Comparison of ENCODE assay signal across 1 cellular context in genomic region chr19:19732579-19733501, GRCh38.
A peak's percentile ranks its signal among the peaks of the same experiment; 100 is the strongest.
TF ChIP-seq lines count a peak whose summit lies in the region.

TSS of gene ZNF14 (minus strand) at chr19:19733112. CDS start at chr19:19732958, 154 bp downstream.

TF ChIP-seq in HepG2, 621 proteins besides CTCF, POLR2A, EP300 and RAD21 (continued from another document and continues in another):
- TF ChIP-seq PRDM4 (CRISPR knock-in tag; IDR thresholded peaks at IDR 0.05; ENCODE audit: borderline replicate concordance): no peak
- 0 out of 2 replicates have a peak, but pooled peaks have one; percentile 60 for TF ChIP-seq TARDBP (CRISPR knock-in tag; IDR thresholded peaks at IDR 0.05)
- TF ChIP-seq SCMH1 (CRISPR knock-in tag; IDR thresholded peaks at IDR 0.05; ENCODE audit: borderline replicate concordance): no peak
- TF ChIP-seq FOXA3 (CRISPR knock-in tag; IDR thresholded peaks at IDR 0.05): no peak
- 0 out of 2 replicates have a peak, but pooled peaks have one; percentile 30 for TF ChIP-seq ZNF280D (CRISPR knock-in tag; IDR thresholded peaks at IDR 0.05)
- no peak for TF ChIP-seq NFE2L1 (CRISPR knock-in tag; IDR thresholded peaks at IDR 0.05; ENCODE audit: borderline replicate concordance)
- TF ChIP-seq SOX13 (IDR thresholded peaks at IDR 0.05): no peak
- TF ChIP-seq SOX13 (CRISPR knock-in tag; conservative IDR thresholded peaks at IDR 0.05 in 1 of 2, IDR thresholded peaks at IDR 0.05 in 1 of 2): 0 out of 4 replicates have a peak, but pooled peaks of 1 of the 2 experiments have one; percentile 14
- TF ChIP-seq PITX1 (CRISPR knock-in tag; IDR thresholded peaks at IDR 0.05): no peak
- TF ChIP-seq KLF9 (CRISPR knock-in tag; IDR thresholded peaks at IDR 0.05; ENCODE audit: low read depth): peak; percentile 69; the same call in 1 of the 2 replicates
- TF ChIP-seq BRF2 (CRISPR knock-in tag; IDR thresholded peaks at IDR 0.05): no peak
- TF ChIP-seq ZNF136 (CRISPR knock-in tag; IDR thresholded peaks at IDR 0.05; ENCODE audit: low read depth): no peak
- TF ChIP-seq ZFY (CRISPR knock-in tag; IDR thresholded peaks at IDR 0.05): peak; percentile 93
- no peak for TF ChIP-seq HOXA9 (CRISPR knock-in tag; IDR thresholded peaks at IDR 0.05; ENCODE audit: borderline replicate concordance)
- 0 out of 2 replicates have a peak, but pooled peaks have one; percentile 51 for TF ChIP-seq REL (CRISPR knock-in tag; conservative IDR thresholded peaks at IDR 0.05)
- no peak for TF ChIP-seq POLR2AphosphoS2 (IDR thresholded peaks at IDR 0.05; ENCODE audit: low read depth, low read length)
- peak; percentile 32; the same call in 1 of the 2 replicates for TF ChIP-seq ZNF556 (CRISPR knock-in tag; IDR thresholded peaks at IDR 0.05; ENCODE audit: borderline replicate concordance)
- TF ChIP-seq MXI1 (IDR thresholded peaks at IDR 0.05; ENCODE audit: borderline replicate concordance, low read depth, low read length): peak; percentile 22; the same call in 1 of the 3 replicates
- no peak for TF ChIP-seq ZBTB26 (CRISPR knock-in tag; IDR thresholded peaks at IDR 0.05; ENCODE audit: borderline replicate concordance)
- TF ChIP-seq ZNF24 (IDR thresholded peaks at IDR 0.05): no peak
- no peak for TF ChIP-seq FOXP4 (CRISPR knock-in tag; IDR thresholded peaks at IDR 0.05)
- no peak for TF ChIP-seq ZNF558 (CRISPR knock-in tag; IDR thresholded peaks at IDR 0.05; ENCODE audit: borderline replicate concordance)
- TF ChIP-seq PAWR (CRISPR knock-in tag; IDR thresholded peaks at IDR 0.05; ENCODE audit: borderline replicate concordance): no peak
- TF ChIP-seq ZFP91 (CRISPR knock-in tag; IDR thresholded peaks at IDR 0.05; ENCODE audit: borderline replicate concordance): peak; percentile 67; the same call in 1 of the 2 replicates
- 0 out of 2 replicates have a peak, but pooled peaks have one; percentile 49 for TF ChIP-seq MIER3 (CRISPR knock-in tag; IDR thresholded peaks at IDR 0.05; ENCODE audit: borderline replicate concordance)
- TF ChIP-seq POGZ (CRISPR knock-in tag; IDR thresholded peaks at IDR 0.05): peak; percentile 77
- no peak; the same call in 1 of the 2 replicates for TF ChIP-seq FOXO1 (CRISPR knock-in tag; IDR thresholded peaks at IDR 0.05)
- TF ChIP-seq MAFG (CRISPR knock-in tag; IDR thresholded peaks at IDR 0.05): no peak
- no peak for TF ChIP-seq ZNF746 (CRISPR knock-in tag; IDR thresholded peaks at IDR 0.05)
- no peak for TF ChIP-seq SATB2 (CRISPR knock-in tag; IDR thresholded peaks at IDR 0.05)
- TF ChIP-seq ZNF530 (CRISPR knock-in tag; IDR thresholded peaks at IDR 0.05; ENCODE audit: low read depth): no peak; the same call in 1 of the 2 replicates
- TF ChIP-seq CREM (IDR thresholded peaks at IDR 0.05): peak; percentile 44; the same call in 1 of the 2 replicates
- no peak for TF ChIP-seq CREM (CRISPR knock-in tag; IDR thresholded peaks at IDR 0.05)
- 0 out of 2 replicates have a peak, but pooled peaks have one; percentile 29 for TF ChIP-seq E2F2 (CRISPR knock-in tag; IDR thresholded peaks at IDR 0.05; ENCODE audit: borderline replicate concordance)
- no peak for TF ChIP-seq ZNF841 (CRISPR knock-in tag; IDR thresholded peaks at IDR 0.05; ENCODE audit: borderline replicate concordance)
- TF ChIP-seq TP53 (CRISPR knock-in tag; conservative IDR thresholded peaks at IDR 0.05): no peak
- peak; percentile 23; the same call in 1 of the 2 replicates for TF ChIP-seq ZHX1 (CRISPR knock-in tag; IDR thresholded peaks at IDR 0.05; ENCODE audit: low read depth)
- TF ChIP-seq RBFOX2 (IDR thresholded peaks at IDR 0.05; ENCODE audit: low read depth, low read length): peak; percentile 78
- no peak for TF ChIP-seq RNF219 (CRISPR knock-in tag; IDR thresholded peaks at IDR 0.05)
- TF ChIP-seq HIVEP1 (CRISPR knock-in tag; IDR thresholded peaks at IDR 0.05): no peak
- peak; percentile 62; the same call in 1 of the 2 replicates for TF ChIP-seq ZSCAN9 (CRISPR knock-in tag; IDR thresholded peaks at IDR 0.05; ENCODE audit: borderline replicate concordance)
